ENCODE assay signal across 8 cellular contexts in genomic region chr1:35555601-35556477, GRCh38. TPM values are rescaled to one million over a fixed set of nuclear protein-coding genes. Genes with fewer than 3 reads are reported as not detected.
DNase-seq lines count a peak whose midpoint lies in the region; ATAC-seq and TF ChIP-seq lines count a peak whose summit lies in the region.

No MANE protein-coding gene starts in this region.

- H3K27me3 ChIP-seq in right cardiac atrium (ENCODE audit: control insufficient read depth, insufficient read depth) = no peaks in the 10 kb centered on the region
- no peaks in the 10 kb centered on the region for H3K27me3 ChIP-seq in gastrocnemius medialis

- in situ Hi-C loops in gastrocnemius medialis (cut with MboI; ENCODE audit: low sequenced_read_pairs in 4 of 4) = loop anchor here in 1 of 4 donors (10.0 kb wide), 1 partner anchor 361 kb away; the partner anchor contains the start of gene SFPQ

- no peaks in the 10 kb centered on the region for H4K20me1 ChIP-seq in OCI-LY7 (ENCODE audit: insufficient read depth, low read length)

- H3K4me1 ChIP-seq in right cardiac atrium (ENCODE audit: control insufficient read depth, insufficient read depth, low read length) = no peaks in the 10 kb centered on the region
- peaks cover 25% of the 10 kb centered on the region for H3K4me1 ChIP-seq in OCI-LY7 (ENCODE audit: insufficient read depth, low read length, poor library complexity, severe bottlenecking)
- H3K4me1 ChIP-seq in gastrocnemius medialis = peaks cover 45 to 61% of the 10 kb centered on the region in 2 donors

- H3K27ac ChIP-seq in right cardiac atrium (ENCODE audit: low read length) (no peak overlapping the region), OCI-LY7 (ENCODE audit: low read depth, low read length, poor library complexity, severe bottlenecking) (no peak overlapping the region), gastrocnemius medialis (peak overlapping the region; percentile 91 to 100 (median 99))

- TF ChIP-seq POLR2A in gastrocnemius medialis (IDR thresholded peaks at IDR 0.05) = no peak

- intact Hi-C loops in right cardiac atrium (cut with DNase I) (no loop called here), Right ventricle myocardium inferior (cut with DNase I) (loop anchor here (10.0 kb wide), 1 partner anchor 361 kb away; the partner anchor contains the start of gene SFPQ), OCI-LY7 (cut with micrococcal nuclease; ENCODE audit: unreplicated experiment) (loop anchor here (5.0 kb wide), 1 partner anchor 49 kb away; no protein-coding TSS in a partner anchor), gastrocnemius medialis (cut with DNase I; ENCODE audit: low total_unique reads) (loop anchor here (2.0 to 10.0 kb wide), 4 partner anchors 85 to 909 kb away; partner anchors contain the start of genes C1orf216, MRPS15, PSMB2 and SFPQ)

- TF ChIP-seq CTCF in OCI-LY7 (conservative IDR thresholded peaks at IDR 0.05; ENCODE audit: low read length) (no peak), epithelial cell of proximal tubule (conservative IDR thresholded peaks at IDR 0.05; ENCODE audit: low read depth, low read length) (no peak), gastrocnemius medialis (IDR thresholded peaks at IDR 0.05 in 4 of 5, conservative IDR thresholded peaks at IDR 0.05 in 1 of 5) (no peak)

- H3K4me3 ChIP-seq in right cardiac atrium (ENCODE audit: low read length) (peak overlapping the region; percentile 56), OCI-LY7 (ENCODE audit: low read depth, low read length, poor library complexity, severe bottlenecking) (peak overlapping the region; percentile 99), epithelial cell of proximal tubule (ENCODE audit: low read depth, low read length) (peak overlapping the region; percentile 84), gastrocnemius medialis (peak overlapping the region; percentile 84 to 99 (median 98))

- TSS peak; percentile 42 for BruUV-seq in OCI-LY7 (replicated peaks; lab: Mats Ljungman, UMichigan)

- no peak overlapping the region for H2AFZ ChIP-seq in OCI-LY7 (ENCODE audit: low read length)

- peaks cover 11% of the 10 kb centered on the region; the same call in 1 of the 2 replicates for H3K79me2 ChIP-seq in OCI-LY7 (ENCODE audit: insufficient read depth, low read depth, low read length)

- no peaks in the 10 kb centered on the region for H3K9me3 ChIP-seq in right cardiac atrium (ENCODE audit: control insufficient read depth, low read length)
- H3K9me3 ChIP-seq in OCI-LY7 (ENCODE audit: low read length) = no peaks in the 10 kb centered on the region
- no peaks in the 10 kb centered on the region for H3K9me3 ChIP-seq in gastrocnemius medialis

- no peaks in the 10 kb centered on the region for H3K9me2 ChIP-seq in OCI-LY7 (ENCODE audit: insufficient read depth, low read length)

- ATAC-seq in right cardiac atrium (no peak), Right ventricle myocardium inferior (no peak), gastrocnemius medialis (no peak), HG02588 (IDR thresholded peaks at IDR 0.05; ENCODE audit: unreplicated experiment) (no peak)

- POLR2A ChIA-PET in OCI-LY7 (lab: Charles Lee) = interaction anchor here (0.6 to 0.8 kb wide), 5 partner anchors 13 to 1988 kb away, joined by 3 read pairs; no protein-coding TSS in a partner anchor

- 57% methylated on average over 10 of the region's 10 CpGs for WGBS in right cardiac atrium

- DNase-seq in right cardiac atrium (no peak), Right ventricle myocardium inferior (ENCODE audit: missing footprints) (no peak), OCI-LY7 (ENCODE audit: low spot score) (no peak), epithelial cell of proximal tubule (ENCODE audit: low read depth) (peak; percentile 42), gastrocnemius medialis (no peak), hepatic stellate cell (ENCODE audit: low spot score) (no peak), GM19238 (ENCODE audit: insufficient read length, low spot score) (no peak)

- H3K36me3 ChIP-seq in OCI-LY7 (ENCODE audit: insufficient read depth, low read length) = peaks cover 33% of the 10 kb centered on the region
- H3K36me3 ChIP-seq in gastrocnemius medialis = peaks cover 0 to 16% of the 10 kb centered on the region in 2 donors

- CTCF ChIA-PET in OCI-LY7 (lab: Charles Lee; ENCODE audit: unreplicated experiment) = interaction anchor here (0.9 to 1.5 kb wide), 4 partner anchors 9 to 171 kb away, joined by 3 read pairs; no protein-coding TSS in a partner anchor

- peak overlapping the region; percentile 97 for H3K4me2 ChIP-seq in OCI-LY7 (ENCODE audit: low read length)

RNA-seq across cellular contexts. Expression of gene KIAA0319L, which starts 1.4 kb away (rescaled TPM):
- total RNA-seq in right cardiac atrium (10 to 100 TPM; 53.5 to 67.0 (median 60.0) TPM), Right ventricle myocardium inferior (67.7 TPM), OCI-LY7 (2022) (44.9 and 47.4 TPM in 2 replicates), epithelial cell of proximal tubule (26.2 and 45.7 TPM in 2 replicates), gastrocnemius medialis (10 to 100 TPM; 44.4 to 85.0 (median 69.2) TPM)
- polyA plus RNA-seq in right cardiac atrium = 31.8 TPM
- 23.1 and 25.3 TPM in 2 replicates for total RNA-seq in OCI-LY7 (2014; rRNA removed; shearing (Covaris generic))

RNA-seq across cellular contexts. Expression of gene NCDN, which starts 1.8 kb away (rescaled TPM):
- total RNA-seq in right cardiac atrium (10 to 100 TPM; 26.4 to 41.6 (median 35.1) TPM), Right ventricle myocardium inferior (22.8 TPM), OCI-LY7 (2022) (25.8 and 30.1 TPM in 2 replicates), epithelial cell of proximal tubule (12.5 and 15.2 TPM in 2 replicates), gastrocnemius medialis (10 to 100 TPM in 3 of 4 donors, 1 to 10 TPM in 1; 8.7 to 16.8 (median 14.0) TPM)
- 21.2 TPM for polyA plus RNA-seq in right cardiac atrium
- 16.5 and 22.2 TPM in 2 replicates for total RNA-seq in OCI-LY7 (2014; rRNA removed; shearing (Covaris generic))

RNA-seq across cellular contexts. Expression of gene TFAP2E, which starts 17.3 kb away (rescaled TPM):
- total RNA-seq in right cardiac atrium (under 1 TPM; 0.17 to 0.31 (median 0.27) TPM), Right ventricle myocardium inferior (not detected), OCI-LY7 (2022) (1.2 and 1.4 TPM in 2 replicates), epithelial cell of proximal tubule (1.0 TPM in 2 replicates), gastrocnemius medialis (not detected)
- 0.34 TPM for polyA plus RNA-seq in right cardiac atrium
- 1.1 and 1.3 TPM in 2 replicates for total RNA-seq in OCI-LY7 (2014; rRNA removed; shearing (Covaris generic))

Comparison
In these comparisons a context has a peak if more than half of its experiments do, and no peak if none do; other contexts are left out.
1. intact Hi-C loops: an anchor here in Right ventricle myocardium inferior (10.0 kb wide), OCI-LY7 (5.0 kb wide) and gastrocnemius medialis (2.0 to 10.0 kb wide); none called in right cardiac atrium.
2. H3K27ac ChIP-seq: peak in gastrocnemius medialis (4 of 4); none in right cardiac atrium (single experiment) and OCI-LY7 (single experiment).
3. Peak in every context shown above with its lines, with median percentiles within 50 percentile points of each other: H3K4me3 ChIP-seq.